In the genomic region with DNA sequence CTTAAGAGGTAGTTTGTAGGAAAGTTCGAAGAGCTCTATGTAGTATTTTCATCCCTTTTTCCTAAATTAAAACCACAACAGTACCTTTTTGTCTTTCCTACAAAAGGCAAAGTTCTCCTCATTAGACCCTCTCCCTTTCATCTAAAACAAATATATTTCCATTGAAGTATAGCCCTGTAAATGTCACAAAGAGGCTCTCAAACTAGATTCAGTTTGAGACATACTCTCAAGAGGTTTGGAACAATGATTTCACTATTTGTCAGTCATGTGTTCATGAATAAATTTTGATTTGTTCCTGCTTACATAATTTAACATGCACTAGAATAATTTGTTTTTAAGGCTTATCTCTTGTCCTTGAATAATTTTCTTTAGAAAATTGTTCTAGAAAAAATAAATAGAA, we compare ENCODE assay signal across 24 cellular contexts. TPM values are rescaled to one million over a fixed set of nuclear protein-coding genes. Genes with fewer than 3 reads are reported as not detected.
DNase-seq lines count a peak whose midpoint lies in the region; ATAC-seq and TF ChIP-seq lines count a peak whose summit lies in the region.
"Had no signal": no experiment of that assay in that cellular context is flagged by ENCODE, and none has a peak within 500 bp of the region (broad histone marks: within the 10 kb centered on the region; RNA-seq: fewer than 3 reads in every experiment).

No MANE protein-coding gene starts in this region.

- no peaks in the 10 kb centered on the region for H3K27me3 ChIP-seq in neural cell (ENCODE audit: insufficient read depth, low read depth, low read length)

- peak; percentile 11 for DNase-seq in NCI-H1092 treated with DMSO at 0.1 percent for 48 hours (lab: John Stamatoyannopoulos, UW)
- DNase-seq in NCI-H1092 (lab: John Stamatoyannopoulos, UW), result no peak
- no peak for DNase-seq in SK-N-MC (ENCODE audit: low read depth, low spot score)
- DNase-seq in activated naive CD4-positive, alpha-beta T cell treated with anti-CD3 and anti-CD28 coated beads, Interleukin-2, amount 50 U/mL, for 72 hours (ENCODE audit: low spot score in 2 of 2), result no peak
- no peak for DNase-seq in cortex of kidney (lab: John Stamatoyannopoulos, UW)
- DNase-seq: DMS153, DND-41, H7, IMR-90, KG1, MM.1S, NCI-H1417 treated with DMSO at 0.1 percent for 48 hours, NCI-H1694 treated with DMSO at 0.1 percent for 48 hours, NCI-H2081, NCI-H446 treated with DMSO at 0.1 percent for 48 hours, NCI-H526 treated with DMSO at 0.1 percent for 48 hours, PC-9, SJCRH30 had no signal

- H3K9me3 ChIP-seq in SK-N-MC (ENCODE audit: low read depth, low read length) (no peaks in the 10 kb centered on the region), neural cell (ENCODE audit: low read length) (no peaks in the 10 kb centered on the region)
- H3K9me3 ChIP-seq: SJCRH30 had no signal

- H3K27ac Mint-ChIP-seq in activated naive CD4-positive, alpha-beta T cell treated with anti-CD3 and anti-CD28 coated beads, Interleukin-2, amount 50 U/mL, for 72 hours, result no peak overlapping the region

- peaks cover 0 to 8% of the 10 kb centered on the region in 2 donors for H3K9me3 Mint-ChIP-seq in activated naive CD4-positive, alpha-beta T cell treated with anti-CD3 and anti-CD28 coated beads, Interleukin-2, amount 50 U/mL, for 72 hours

- no peaks in the 10 kb centered on the region for H4K20me1 ChIP-seq in neural cell (ENCODE audit: insufficient read depth)

- TF ChIP-seq CTCF in neural cell (IDR thresholded peaks at IDR 0.05; ENCODE audit: poor library complexity, severe bottlenecking), result no peak

- H3K9me2 ChIP-seq in neural cell (ENCODE audit: insufficient read depth, low read length), result no peaks in the 10 kb centered on the region

- H3K27ac ChIP-seq in SK-N-MC (peak overlapping the region; percentile 88), neural cell (ENCODE audit: low read length) (peak overlapping the region; percentile 27)
- H3K27ac ChIP-seq: 22Rv1, PC-9, SJCRH30 had no signal

- H3K4me3 ChIP-seq in SK-N-MC, result peak overlapping the region; percentile 48; the same call in 1 of the 2 replicates
- H3K4me3 ChIP-seq in neural cell (ENCODE audit: low read length), result no peak overlapping the region
- H3K4me3 ChIP-seq: PC-9, SJCRH30 had no signal

- peaks cover 3% of the 10 kb centered on the region; the same call in 1 of the 2 replicates for H3K36me3 ChIP-seq in SK-N-MC (ENCODE audit: insufficient read depth, low read length)
- H3K36me3 ChIP-seq in neural cell (ENCODE audit: insufficient read depth, low read length), result no peaks in the 10 kb centered on the region
- H3K36me3 ChIP-seq: SJCRH30 had no signal

- no peak overlapping the region for H2AFZ ChIP-seq in neural cell (ENCODE audit: low read depth, low read length)
- H2AFZ ChIP-seq: PC-9 had no signal

- TF ChIP-seq EP300 in neural cell (conservative IDR thresholded peaks at IDR 0.05; ENCODE audit: poor library complexity, severe bottlenecking), result peak; percentile 25

- ATAC-seq in activated naive CD4-positive, alpha-beta T cell treated with anti-CD3 and anti-CD28 coated beads, Interleukin-2, amount 50 U/mL, for 72 hours, result no peak
- no peak for ATAC-seq in GM18511 (IDR thresholded peaks at IDR 0.05; ENCODE audit: unreplicated experiment)
- ATAC-seq: Right ventricle myocardium inferior had no signal

- H3K79me2 ChIP-seq in neural cell (replicated peaks; ENCODE audit: insufficient read depth, low read length), result no peaks in the 10 kb centered on the region

- H3K4me2 ChIP-seq in neural cell (ENCODE audit: low read length), result no peak overlapping the region
- H3K4me2 ChIP-seq: PC-9 had no signal

- H3K9ac ChIP-seq in SK-N-MC (ENCODE audit: insufficient read length), result peak overlapping the region; percentile 60
- no peak overlapping the region for H3K9ac ChIP-seq in neural cell (ENCODE audit: low read length)

- H3F3A ChIP-seq in neural cell (ENCODE audit: insufficient read depth, low read length, poor library complexity, severe bottlenecking), result no peaks in the 10 kb centered on the region

- TF ChIP-seq RAD21 in neural cell (conservative IDR thresholded peaks at IDR 0.05), result no peak

- no peaks in the 10 kb centered on the region for H3K36me3 Mint-ChIP-seq in activated naive CD4-positive, alpha-beta T cell treated with anti-CD3 and anti-CD28 coated beads, Interleukin-2, amount 50 U/mL, for 72 hours

TF ChIP-seq in neural cell, 6 proteins besides CTCF, POLR2A, EP300 and RAD21:
- TF ChIP-seq POLR2AphosphoS5 (IDR thresholded peaks at IDR 0.05) (no peak), SMC3 (conservative IDR thresholded peaks at IDR 0.05; ENCODE audit: poor library complexity) (no peak), TAF1 (IDR thresholded peaks at IDR 0.05; ENCODE audit: low read depth) (no peak), MXI1 (conservative IDR thresholded peaks at IDR 0.05; ENCODE audit: poor library complexity, severe bottlenecking) (no peak), EZH2 (IDR thresholded peaks at IDR 0.05; ENCODE audit: borderline replicate concordance, insufficient read depth, low read length, poor library complexity, severe bottlenecking) (no peak)
- TF ChIP-seq, protein P1, sequence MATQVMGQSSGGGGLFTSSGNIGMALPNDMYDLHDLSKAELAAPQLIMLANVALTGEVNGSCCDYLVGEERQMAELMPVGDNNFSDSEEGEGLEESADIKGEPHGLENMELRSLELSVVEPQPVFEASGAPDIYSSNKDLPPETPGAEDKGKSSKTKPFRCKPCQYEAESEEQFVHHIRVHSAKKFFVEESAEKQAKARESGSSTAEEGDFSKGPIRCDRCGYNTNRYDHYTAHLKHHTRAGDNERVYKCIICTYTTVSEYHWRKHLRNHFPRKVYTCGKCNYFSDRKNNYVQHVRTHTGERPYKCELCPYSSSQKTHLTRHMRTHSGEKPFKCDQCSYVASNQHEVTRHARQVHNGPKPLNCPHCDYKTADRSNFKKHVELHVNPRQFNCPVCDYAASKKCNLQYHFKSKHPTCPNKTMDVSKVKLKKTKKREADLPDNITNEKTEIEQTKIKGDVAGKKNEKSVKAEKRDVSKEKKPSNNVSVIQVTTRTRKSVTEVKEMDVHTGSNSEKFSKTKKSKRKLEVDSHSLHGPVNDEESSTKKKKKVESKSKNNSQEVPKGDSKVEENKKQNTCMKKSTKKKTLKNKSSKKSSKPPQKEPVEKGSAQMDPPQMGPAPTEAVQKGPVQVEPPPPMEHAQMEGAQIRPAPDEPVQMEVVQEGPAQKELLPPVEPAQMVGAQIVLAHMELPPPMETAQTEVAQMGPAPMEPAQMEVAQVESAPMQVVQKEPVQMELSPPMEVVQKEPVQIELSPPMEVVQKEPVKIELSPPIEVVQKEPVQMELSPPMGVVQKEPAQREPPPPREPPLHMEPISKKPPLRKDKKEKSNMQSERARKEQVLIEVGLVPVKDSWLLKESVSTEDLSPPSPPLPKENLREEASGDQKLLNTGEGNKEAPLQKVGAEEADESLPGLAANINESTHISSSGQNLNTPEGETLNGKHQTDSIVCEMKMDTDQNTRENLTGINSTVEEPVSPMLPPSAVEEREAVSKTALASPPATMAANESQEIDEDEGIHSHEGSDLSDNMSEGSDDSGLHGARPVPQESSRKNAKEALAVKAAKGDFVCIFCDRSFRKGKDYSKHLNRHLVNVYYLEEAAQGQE (IDR thresholded peaks at IDR 0.05; ENCODE audit: borderline replicate concordance), result no peak

RNA-seq across cellular contexts. Expression of a gene that starts 12.2 kb away (rescaled TPM):
- not detected in 2 replicates for polyA plus RNA-seq in neural cell
- not detected in 2 replicates for polyA minus RNA-seq in neural cell
- total RNA-seq in activated naive CD4-positive, alpha-beta T cell treated with anti-CD3 and anti-CD28 coated beads, Interleukin-2, amount 50 U/mL, for 72 hours, result not detected
- total RNA-seq: H7, IMR-90, PC-9, Right ventricle myocardium inferior, RPMI7951, SJCRH30 had no signal
- polyA plus RNA-seq: BJ, IMR-90 had no signal
